Comparison of ENCODE assay signal across 12 cellular contexts in the genomic region with DNA sequence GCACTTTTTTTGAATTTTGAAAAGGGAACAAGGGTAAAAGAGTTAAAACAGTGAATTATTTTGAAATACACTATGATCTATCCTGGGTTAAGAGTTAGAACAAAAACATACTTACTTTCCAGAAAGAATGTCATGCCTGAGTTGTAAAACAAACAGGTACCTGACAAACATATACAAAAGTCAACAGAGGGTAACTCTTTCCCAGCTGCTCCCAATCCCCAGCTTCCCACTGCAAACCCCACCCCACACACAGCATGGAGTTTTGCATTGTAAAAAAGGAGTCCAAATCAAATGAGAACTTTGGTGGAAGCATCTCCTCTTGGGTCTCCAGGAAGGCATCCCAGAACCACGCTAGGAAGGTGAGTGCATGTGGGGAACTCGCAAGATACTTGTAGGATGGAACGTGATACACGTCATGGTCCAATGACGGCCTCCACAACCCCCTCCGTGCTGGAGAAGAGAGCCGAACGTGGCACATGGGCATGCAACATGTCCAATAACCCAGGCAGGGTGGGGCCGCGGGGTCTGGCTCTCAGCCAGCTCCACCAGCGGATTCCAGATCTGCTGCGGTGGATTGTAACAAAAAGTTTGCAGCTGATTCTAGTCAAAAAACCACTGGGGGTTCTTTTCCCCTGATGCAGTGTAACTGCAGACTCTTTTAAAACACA. TPM values are rescaled to one million over a fixed set of nuclear protein-coding genes. Genes with fewer than 3 reads are reported as not detected.
DNase-seq lines count a peak whose midpoint lies in the region; FAIRE-seq and TF ChIP-seq lines count a peak whose summit lies in the region.
"Had no signal": no experiment of that assay in that cellular context is flagged by ENCODE, and none has a peak within 500 bp of the region (broad histone marks: within the 10 kb centered on the region; RNA-seq: fewer than 3 reads in every experiment).

No MANE protein-coding gene starts in this region.

- H3K4me3 ChIP-seq in fibroblast of the aortic adventitia (ENCODE audit: low read depth, low read length) (no peak overlapping the region), small intestine (ENCODE audit: low read depth in 1 of 2, low read length in 2 of 2) (no peak overlapping the region), hepatocyte (no peak overlapping the region)
- H3K4me3 ChIP-seq: thoracic aorta had no signal

- DNase-seq in NCI-H2107 treated with DMSO at 0.1 percent for 48 hours (lab: John Stamatoyannopoulos, UW; ENCODE audit: unreplicated experiment) (peak; percentile 56), NCI-H2107 (lab: John Stamatoyannopoulos, UW) (no peak), OCI-M1 (lab: John Stamatoyannopoulos, UW) (peak; percentile 11), fibroblast of the aortic adventitia (ENCODE audit: low read depth) (peak; percentile 7), small intestine (peak; percentile 36), SKM-1 (lab: John Stamatoyannopoulos, UW; ENCODE audit: unreplicated experiment) (no peak), hepatocyte (ENCODE audit: low spot score) (no peak), RPMI8226 (no peak)
- DNase-seq: effector CD8-positive, alpha-beta T cell; hippocampal formation; Kasumi-1 had no signal

- no peaks in the 10 kb centered on the region for H3K9me2 ChIP-seq in hepatocyte (replicated peaks; ENCODE audit: insufficient read depth)

- H2AFZ ChIP-seq in hepatocyte = no peak overlapping the region

- no peaks in the 10 kb centered on the region for H4K20me1 ChIP-seq in hepatocyte (ENCODE audit: insufficient read depth, poor library complexity, severe bottlenecking)

- H3K36me3 ChIP-seq in small intestine (ENCODE audit: control insufficient read depth in 2 of 2, insufficient read depth in 2 of 2, low read length in 2 of 2) = no peaks in the 10 kb centered on the region
- no peaks in the 10 kb centered on the region for H3K36me3 ChIP-seq in hepatocyte (replicated peaks; ENCODE audit: insufficient read depth, low read depth)
- H3K36me3 ChIP-seq: thoracic aorta had no signal

- no peak overlapping the region for H3K4me2 ChIP-seq in hepatocyte

- no peak for TF ChIP-seq CTCF in fibroblast of the aortic adventitia (IDR thresholded peaks at IDR 0.05; ENCODE audit: insufficient read depth, low read length)
- TF ChIP-seq CTCF in hepatocyte (IDR thresholded peaks at IDR 0.05; ENCODE audit: poor library complexity) = no peak

- H3K27me3 ChIP-seq in small intestine (ENCODE audit: control insufficient read depth in 2 of 2, insufficient read depth in 2 of 2, low read length in 2 of 2) = no peaks in the 10 kb centered on the region
- H3K27me3 ChIP-seq in hepatocyte = no peaks in the 10 kb centered on the region

- H3K9me3 ChIP-seq in small intestine (ENCODE audit: control insufficient read depth, low read depth) (no peaks in the 10 kb centered on the region), hepatocyte (ENCODE audit: low read depth) (no peaks in the 10 kb centered on the region)
- H3K9me3 ChIP-seq: thoracic aorta had no signal

- H3K4me1 ChIP-seq in small intestine (ENCODE audit: control insufficient read depth in 2 of 2, insufficient read depth in 1 of 2, low read depth in 1 of 2, low read length in 1 of 2) (no peaks in the 10 kb centered on the region), hepatocyte (ENCODE audit: insufficient read depth) (no peaks in the 10 kb centered on the region)

- H3K27ac ChIP-seq in small intestine (ENCODE audit: low read depth in 1 of 2, low read length in 1 of 2) = no peak overlapping the region
- H3K27ac ChIP-seq in hepatocyte = no peak overlapping the region
- H3K27ac ChIP-seq: thoracic aorta had no signal

- no peaks in the 10 kb centered on the region for H3K79me2 ChIP-seq in hepatocyte

- no peak for FAIRE-seq in small intestine (lab: Jason Lieb, UNC)

- 34 to 66% (median 47%) methylated on average over 12 of the region's 12 CpGs for WGBS in small intestine, 3 donors
- 79% methylated on average over 12 of the region's 12 CpGs for WGBS in hepatocyte (ENCODE audit: low lambda C conversion rate, missing lambda C conversion rate)

RNA-seq across cellular contexts. Expression of gene EPB41L4B, which starts 55.9 kb away (rescaled TPM):
- total RNA-seq in fibroblast of the aortic adventitia (ENCODE audit: low replicate concordance) (0.08 and 1.8 TPM in 2 replicates), hepatocyte (20.6 and 23.1 TPM in 2 replicates)
- polyA plus RNA-seq in small intestine (100 to 1,000 TPM in 1 of 3 donors, 10 to 100 TPM in 2; 22.1 to 126 (median 94.3) TPM), hepatocyte (11.1 and 12.2 TPM in 2 replicates)

Comparison
In these comparisons a context has a peak if more than half of its experiments do, and no peak if none do; other contexts are left out.
1. DNase-seq: peak in NCI-H2107 treated with DMSO at 0.1 percent for 48 hours (single experiment), OCI-M1 (single experiment), fibroblast of the aortic adventitia (single experiment) and small intestine (single experiment); none in NCI-H2107 (single experiment), SKM-1 (single experiment), hepatocyte (single experiment) and RPMI8226 (single experiment).